Comparison of ENCODE assay signal across 15 cellular contexts in genomic region chr1:200337831-200338230, GRCh38.
DNase-seq lines count a peak whose midpoint lies in the region; ATAC-seq and TF ChIP-seq lines count a peak whose summit lies in the region.
"Had no signal": no experiment of that assay in that cellular context is flagged by ENCODE, and none has a peak within 500 bp of the region (broad histone marks: within the 10 kb centered on the region; RNA-seq: fewer than 3 reads in every experiment).

No MANE protein-coding gene starts in this region.

- no peaks in the 10 kb centered on the region for H4K20me1 ChIP-seq in H9 (ENCODE audit: control insufficient read depth, insufficient read depth, insufficient read length)

- H2AK5ac ChIP-seq in H9 (ENCODE audit: insufficient read length, low read length) (no peak overlapping the region), mesenchymal stem cell (ENCODE audit: low read length, severe bottlenecking) (peak overlapping the region; percentile 22)

- H4K91ac ChIP-seq in H9 (ENCODE audit: insufficient read length, low read depth, low read length) (no peak overlapping the region), mesenchymal stem cell (ENCODE audit: low read length) (no peak overlapping the region)

- H2BK20ac ChIP-seq in H9 (ENCODE audit: low read depth, low read length, poor library complexity, severe bottlenecking), result no peak overlapping the region

- H3K9ac ChIP-seq in H9 (ENCODE audit: extremely low read depth, insufficient read length, low read length), result no peak overlapping the region
- no peak overlapping the region for H3K9ac ChIP-seq in mesenchymal stem cell (ENCODE audit: low read length)

- H2BK5ac ChIP-seq in H9 (ENCODE audit: insufficient read length, low read length) (no peak overlapping the region), mesenchymal stem cell (ENCODE audit: low read depth, low read length, poor library complexity, severe bottlenecking) (no peak overlapping the region)

- H4K5ac ChIP-seq in H9 (ENCODE audit: insufficient read length, low read depth, low read length), result no peak overlapping the region

- no peaks in the 10 kb centered on the region for H3K9me3 Mint-ChIP-seq in CD4-positive, CD25-positive, alpha-beta regulatory T cell
- H3K9me3 Mint-ChIP-seq in H9, result no peaks in the 10 kb centered on the region; a peak in 1 of 5 replicates
- H3K9me3 Mint-ChIP-seq: activated T-cell treated with anti-CD3 and anti-CD28 coated beads, Interleukin-2, amount 50 U/mL, for 4 hours; T-helper 2 cell treated with Interferon-gamma antibody and Interleukin-4, amounts not matched to agents 5 μg/mL and 100 μg/mL, for 36 hours had no signal

- ATAC-seq in CD4-positive, CD25-positive, alpha-beta regulatory T cell (ENCODE audit: low read depth in 2 of 2), result peak; percentile 61 to 75
- ATAC-seq in left lobe of liver, result no peak
- ATAC-seq: Right ventricle myocardium inferior had no signal

- no peaks in the 10 kb centered on the region for H3K36me3 Mint-ChIP-seq in CD4-positive, CD25-positive, alpha-beta regulatory T cell
- peaks cover 0 to 2% (median 1%) of the 10 kb centered on the region in 3 experiments; a peak in 4 of 7 replicates for H3K36me3 Mint-ChIP-seq in H9 (ENCODE audit: insufficient read depth in 1 of 3, low read depth in 3 of 3)

- WGBS in H9 (ENCODE audit: extremely low coverage, insufficient read length, low lambda C conversion rate), result no CpG with 5 or more reads among the region's 3 CpGs
- WGBS in mesenchymal stem cell, result 100% methylated on average over 3 of the region's 3 CpGs

- no peak for TF ChIP-seq CTCF in H9 (conservative IDR thresholded peaks at IDR 0.05)

- no peaks in the 10 kb centered on the region for H3K9me3 ChIP-seq in CD4-positive, CD25-positive, alpha-beta regulatory T cell (ENCODE audit: control insufficient read depth in 2 of 2, low read length in 2 of 2)
- H3K9me3 ChIP-seq in H9 (ENCODE audit: control insufficient read depth, low read depth, low read length) (no peaks in the 10 kb centered on the region), SJSA1 (replicated peaks) (no peaks in the 10 kb centered on the region), mesenchymal stem cell (ENCODE audit: control insufficient read depth, low read length) (no peaks in the 10 kb centered on the region)

- no peak overlapping the region for H3K27ac ChIP-seq in CD4-positive, CD25-positive, alpha-beta regulatory T cell (ENCODE audit: insufficient read depth, low read length, poor library complexity, severe bottlenecking)
- H3K27ac ChIP-seq in H9 (ENCODE audit: insufficient read length, low read depth, low read length) (no peak overlapping the region), SJSA1 (peak overlapping the region; percentile 80), mesenchymal stem cell (ENCODE audit: low read length, poor library complexity, severe bottlenecking) (no peak overlapping the region)
- H3K27ac ChIP-seq: HL-60 had no signal

- no peak overlapping the region for H2AFZ ChIP-seq in H9 (ENCODE audit: low read length)
- no peak overlapping the region for H2AFZ ChIP-seq in mesenchymal stem cell (ENCODE audit: low read depth, low read length)

- peak overlapping the region; percentile 17 for H3K4me3 ChIP-seq in CD4-positive, CD25-positive, alpha-beta regulatory T cell (ENCODE audit: low read depth, low read length)
- H3K4me3 ChIP-seq in SJSA1 (no peak overlapping the region), mesenchymal stem cell (ENCODE audit: insufficient read depth in 1 of 2, low read depth in 1 of 2, low read length in 2 of 2) (no peak overlapping the region)

- no peaks in the 10 kb centered on the region for H3K27me3 ChIP-seq in CD4-positive, CD25-positive, alpha-beta regulatory T cell (ENCODE audit: control insufficient read depth, insufficient read depth, low read length)
- H3K27me3 ChIP-seq in H9 (ENCODE audit: insufficient read depth, low read length), result no peaks in the 10 kb centered on the region
- no peaks in the 10 kb centered on the region for H3K27me3 ChIP-seq in SJSA1 (replicated peaks)
- H3K27me3 ChIP-seq in mesenchymal stem cell (ENCODE audit: control insufficient read depth in 1 of 2, insufficient read depth in 1 of 2, low read length in 2 of 2), result no peaks in the 10 kb centered on the region

- H3K4me1 ChIP-seq in CD4-positive, CD25-positive, alpha-beta regulatory T cell (ENCODE audit: control insufficient read depth, insufficient read depth, low read length, poor library complexity, severe bottlenecking), result peaks cover 11% of the 10 kb centered on the region
- H3K4me1 ChIP-seq in H9 (ENCODE audit: insufficient read depth, low read length) (peaks cover 4% of the 10 kb centered on the region; the same call in 1 of the 2 replicates), SJSA1 (replicated peaks) (peaks cover 21% of the 10 kb centered on the region), mesenchymal stem cell (ENCODE audit: control insufficient read depth, insufficient read depth, low read depth, low read length) (peaks cover 2% of the 10 kb centered on the region)

- DNase-seq in CD4-positive, CD25-positive, alpha-beta regulatory T cell, result peak in 1 of 3 donors; percentile 48
- DNase-seq in H9, result no peak
- no peak for DNase-seq in SJSA1 (ENCODE audit: low read depth in 1 of 2, low spot score in 2 of 2)
- no peak for DNase-seq in mesenchymal stem cell
- no peak for DNase-seq in NCI-H2227 (lab: John Stamatoyannopoulos, UW; ENCODE audit: unreplicated experiment)
- no peak for DNase-seq in NCI-H187 treated with DMSO at 0.1 percent for 48 hours (lab: John Stamatoyannopoulos, UW)
- DNase-seq in UCSD-AML1 (lab: John Stamatoyannopoulos, UW; ENCODE audit: unreplicated experiment), result no peak
- DNase-seq in left lobe of liver (ENCODE audit: low spot score), result no peak
- DNase-seq: activated T-cell treated with anti-CD3 and anti-CD28 coated beads, Interleukin-2, amount 50 U/mL, for 4 hours; Kasumi-1; NCI-H187; stimulated activated CD4-positive, alpha-beta T cell treated with anti-CD3 and anti-CD28 coated beads, Interleukin-4, amount 100 ng/mL, for 1 hour had no signal

- no peaks in the 10 kb centered on the region for H3K27me3 Mint-ChIP-seq in CD4-positive, CD25-positive, alpha-beta regulatory T cell
- no peaks in the 10 kb centered on the region for H3K27me3 Mint-ChIP-seq in H9 (ENCODE audit: low read depth)

- H3K79me2 ChIP-seq in H9 (ENCODE audit: insufficient read depth, low read length), result no peaks in the 10 kb centered on the region

- H4K8ac ChIP-seq in H9 (replicated peaks; ENCODE audit: insufficient read length, low read depth, low read length), result no peak overlapping the region
- no peak overlapping the region for H4K8ac ChIP-seq in mesenchymal stem cell (ENCODE audit: low read length)

- peaks cover 12 to 34% (median 25%) of the 10 kb centered on the region in 4 donors for H3K4me1 Mint-ChIP-seq in CD4-positive, CD25-positive, alpha-beta regulatory T cell
- H3K4me1 Mint-ChIP-seq in H9, result peaks cover 29 to 32% of the 10 kb centered on the region in 2 experiments

- H3K4me2 ChIP-seq in H9 (ENCODE audit: insufficient read depth, insufficient read length, low read length) (no peak overlapping the region), mesenchymal stem cell (ENCODE audit: low read length, poor library complexity, severe bottlenecking) (no peak overlapping the region)

- H3K4me3 Mint-ChIP-seq in CD4-positive, CD25-positive, alpha-beta regulatory T cell, result peak overlapping the region; percentile 14 to 72 (median 36)
- no peak overlapping the region for H3K4me3 Mint-ChIP-seq in H9
- H3K4me3 Mint-ChIP-seq: activated T-cell treated with anti-CD3 and anti-CD28 coated beads, Interleukin-2, amount 50 U/mL, for 4 hours; T-helper 2 cell treated with Interferon-gamma antibody and Interleukin-4, amounts not matched to agents 5 μg/mL and 100 μg/mL, for 36 hours had no signal

- no peak overlapping the region for H3K56ac ChIP-seq in H9 (ENCODE audit: insufficient read length, low read depth, low read length)

- H3K4ac ChIP-seq in H9 (ENCODE audit: low read depth, low read length), result no peak overlapping the region
- H3K4ac ChIP-seq in mesenchymal stem cell (ENCODE audit: low read depth in 1 of 2, low read length in 2 of 2), result peak overlapping the region in 1 of 2 experiments; percentile 61

- H3K18ac ChIP-seq in H9 (ENCODE audit: insufficient read length, low read depth, low read length) (no peak overlapping the region), mesenchymal stem cell (ENCODE audit: low read depth in 1 of 2, low read length in 2 of 2) (peak overlapping the region in 1 of 2 experiments; percentile 34)

- H2BK12ac ChIP-seq in H9 (ENCODE audit: insufficient read length, low read depth, low read length) (no peak overlapping the region), mesenchymal stem cell (ENCODE audit: low read length in 2 of 2) (no peak overlapping the region)

- H3T11ph ChIP-seq in H9 (ENCODE audit: low read length), result no peak overlapping the region

- H2BK15ac ChIP-seq in H9 (ENCODE audit: low read depth, low read length), result no peak overlapping the region
- no peak overlapping the region for H2BK15ac ChIP-seq in mesenchymal stem cell (ENCODE audit: low read depth, poor library complexity, severe bottlenecking)

- H3K23me2 ChIP-seq in H9 (ENCODE audit: insufficient read length, low read depth, low read length, poor library complexity, severe bottlenecking), result no peaks in the 10 kb centered on the region

- peak overlapping the region; percentile 29 to 78 (median 70) for H3K27ac Mint-ChIP-seq in CD4-positive, CD25-positive, alpha-beta regulatory T cell
- peak overlapping the region in 2 of 3 experiments; percentile 10 to 70; a peak in 4 of 7 replicates for H3K27ac Mint-ChIP-seq in H9
- H3K27ac Mint-ChIP-seq: T-helper 2 cell treated with Interferon-gamma antibody and Interleukin-4, amounts not matched to agents 5 μg/mL and 100 μg/mL, for 36 hours had no signal

- H3K23ac ChIP-seq in H9 (ENCODE audit: insufficient read length, low read depth, low read length) (no peak overlapping the region), mesenchymal stem cell (ENCODE audit: low read length in 2 of 2) (no peak overlapping the region)

- H2BK120ac ChIP-seq in H9 (ENCODE audit: low read depth, low read length, poor library complexity, severe bottlenecking) (no peak overlapping the region), mesenchymal stem cell (ENCODE audit: low read depth, low read length) (peak overlapping the region; percentile 39)

- H3K14ac ChIP-seq in H9 (ENCODE audit: insufficient read depth, low read length) (no peak overlapping the region), mesenchymal stem cell (ENCODE audit: low read length in 2 of 2) (no peak overlapping the region)

- H3K79me1 ChIP-seq in H9 (ENCODE audit: insufficient read depth, low read depth, low read length, poor library complexity, severe bottlenecking) (no peaks in the 10 kb centered on the region), mesenchymal stem cell (replicated peaks; ENCODE audit: low read length, poor library complexity, severe bottlenecking) (no peaks in the 10 kb centered on the region)

- no peaks in the 10 kb centered on the region for H3K36me3 ChIP-seq in CD4-positive, CD25-positive, alpha-beta regulatory T cell (ENCODE audit: control insufficient read depth, insufficient read depth, low read length)
- H3K36me3 ChIP-seq in SJSA1 (no peaks in the 10 kb centered on the region), mesenchymal stem cell (ENCODE audit: control insufficient read depth in 1 of 2, insufficient read depth in 2 of 2, low read depth in 1 of 2, low read length in 2 of 2) (no peaks in the 10 kb centered on the region)

Comparison
In these comparisons a context has a peak if more than half of its experiments do, and no peak if none do; other contexts are left out.
1. H3K4me3 Mint-ChIP-seq: peak in CD4-positive, CD25-positive, alpha-beta regulatory T cell (4 of 4); none in H9 (0 of 2).